In the genomic region with DNA sequence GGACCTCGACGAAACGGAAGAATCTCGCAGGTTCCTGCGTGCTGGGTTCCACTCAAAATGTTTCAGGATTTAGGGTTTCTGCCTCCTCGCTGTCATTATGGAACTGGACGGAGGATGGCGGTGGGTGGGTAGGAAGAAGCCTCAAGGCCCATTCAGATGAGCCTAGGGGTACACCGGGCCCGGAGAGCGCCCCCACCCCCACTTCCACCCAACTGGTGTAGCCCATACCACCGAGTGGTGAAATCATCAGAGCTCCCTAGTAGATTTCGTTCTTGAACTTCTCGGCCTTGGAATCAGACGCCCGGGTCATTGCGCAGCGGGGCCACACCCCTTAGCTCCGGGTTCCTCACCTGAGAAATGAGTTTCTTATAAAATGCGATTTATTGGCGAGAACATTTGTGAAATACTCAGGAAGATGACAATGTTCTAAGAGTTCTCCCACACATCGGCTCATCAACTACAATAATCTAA, we compare ENCODE assay signal across 29 cellular contexts. TPM values are rescaled to one million over a fixed set of nuclear protein-coding genes. Genes with fewer than 3 reads are reported as not detected.
DNase-seq lines count a peak whose midpoint lies in the region; ATAC-seq, FAIRE-seq and TF ChIP-seq lines count a peak whose summit lies in the region.
"Had no signal": no experiment of that assay in that cellular context is flagged by ENCODE, and none has a peak within 500 bp of the region (broad histone marks: within the 10 kb centered on the region; RNA-seq: fewer than 3 reads in every experiment).

No MANE protein-coding gene starts in this region.

- H4K8ac ChIP-seq in H1 (ENCODE audit: extremely low read depth, insufficient read depth, low read length) = no peak overlapping the region

- no peak overlapping the region for H2BK20ac ChIP-seq in H1 (ENCODE audit: low read length)

- H4K5ac ChIP-seq in H1 (ENCODE audit: insufficient read length, low read depth, low read length) = no peak overlapping the region

- H4K91ac ChIP-seq in H1 (replicated peaks; ENCODE audit: insufficient read length, low read length) = no peak overlapping the region

- no peak overlapping the region for H3K23ac ChIP-seq in H1 (ENCODE audit: insufficient read length)

- H3K36me3 ChIP-seq in GM23338 (ENCODE audit: insufficient read depth) (no peaks in the 10 kb centered on the region), H1 (ENCODE audit: control insufficient read depth in 2 of 4, insufficient read depth in 4 of 4, low read length in 3 of 4) (no peaks in the 10 kb centered on the region), lower lobe of right lung (no peaks in the 10 kb centered on the region), small intestine (ENCODE audit: control insufficient read depth in 2 of 2, insufficient read depth in 2 of 2, low read length in 2 of 2) (no peaks in the 10 kb centered on the region)
- H3K36me3 ChIP-seq: left lung, neural progenitor cell, prostate gland had no signal

- no peaks in the 10 kb centered on the region; the same call in 2 of the 3 replicates for H3K9me3 Mint-ChIP-seq in GM23338
- H3K9me3 Mint-ChIP-seq: activated CD4-positive, alpha-beta T cell treated with anti-CD3 and anti-CD28 coated beads, Interleukin-2, amount 10 ng/mL, durations not matched to agents 7 days and 5 days; activated naive CD4-positive, alpha-beta T cell treated with anti-CD3 and anti-CD28 coated beads for 36 hours; activated T-cell treated with anti-CD3 and anti-CD28 coated beads, Interleukin-2, amount 50 U/mL, for 72 hours; T-helper 2 cell treated with Interferon-gamma antibody and Interleukin-4, amounts not matched to agents 5 μg/mL and 100 μg/mL, for 36 hours had no signal

- no peak for TF ChIP-seq RAD21 in H1 (IDR thresholded peaks at IDR 0.05 in 1 of 2, conservative IDR thresholded peaks at IDR 0.05 in 1 of 2; ENCODE audit: low read depth in 2 of 2, low read length in 2 of 2)

- H3K27me3 ChIP-seq in GM23338 (ENCODE audit: insufficient read depth) (peaks cover 100% of the 10 kb centered on the region), H1 (replicated peaks in 1 of 4; ENCODE audit: control insufficient read depth in 3 of 4, extremely low read depth in 1 of 4, insufficient read depth in 3 of 4, low read length in 3 of 4) (peaks cover 92 to 100% (median 99%) of the 10 kb centered on the region in 4 experiments), lower lobe of right lung (ENCODE audit: low read depth) (peaks cover 79% of the 10 kb centered on the region), small intestine (ENCODE audit: control insufficient read depth in 2 of 2, insufficient read depth in 2 of 2, low read length in 2 of 2) (peaks cover 3 to 51% of the 10 kb centered on the region in 2 donors)

- no peaks in the 10 kb centered on the region for H3K9me3 ChIP-seq in H1 (ENCODE audit: insufficient read depth in 2 of 2, low read depth in 1 of 2, low read length in 1 of 2)
- no peaks in the 10 kb centered on the region for H3K9me3 ChIP-seq in lower lobe of right lung
- H3K9me3 ChIP-seq in small intestine (ENCODE audit: control insufficient read depth, low read depth) = no peaks in the 10 kb centered on the region
- H3K9me3 ChIP-seq: Caco-2, left lung, mucosa of descending colon, prostate gland had no signal

- H3K23me2 ChIP-seq in H1 (ENCODE audit: low read depth, low read length) = peaks cover 7% of the 10 kb centered on the region; the same call in 1 of the 2 replicates

- peaks cover 64% of the 10 kb centered on the region for H3K4me1 Mint-ChIP-seq in GM23338
- H3K4me1 Mint-ChIP-seq: activated CD4-positive, alpha-beta T cell treated with anti-CD3 and anti-CD28 coated beads, Interleukin-2, amount 10 ng/mL, durations not matched to agents 7 days and 5 days had no signal

- H3K4me2 ChIP-seq in GM23338 (peak overlapping the region; percentile 84), H1 (ENCODE audit: insufficient read depth in 1 of 2, low read depth in 2 of 2, low read length in 2 of 2) (peak overlapping the region; percentile 68 to 77; a peak in 3 of 4 replicates)

- ATAC-seq in GM23338 (no peak), lower lobe of right lung (no peak)
- ATAC-seq: activated T-cell treated with anti-CD3 and anti-CD28 coated beads, Interleukin-2, amount 50 U/mL, for 72 hours; HCT116; mucosa of descending colon had no signal

- H3K4me3 Mint-ChIP-seq in GM23338 = peak overlapping the region; percentile 64
- H3K4me3 Mint-ChIP-seq: activated CD4-positive, alpha-beta T cell treated with anti-CD3 and anti-CD28 coated beads, Interleukin-2, amount 10 ng/mL, durations not matched to agents 7 days and 5 days; activated naive CD4-positive, alpha-beta T cell treated with anti-CD3 and anti-CD28 coated beads for 36 hours; activated T-cell treated with anti-CD3 and anti-CD28 coated beads, Interleukin-2, amount 50 U/mL, for 72 hours; T-helper 2 cell treated with Interferon-gamma antibody and Interleukin-4, amounts not matched to agents 5 μg/mL and 100 μg/mL, for 36 hours had no signal

- no peak overlapping the region for H3K4ac ChIP-seq in H1 (replicated peaks; ENCODE audit: insufficient read length, low read depth, low read length)

- H2AFZ ChIP-seq in GM23338 = no peak overlapping the region
- no peak overlapping the region for H2AFZ ChIP-seq in H1 (ENCODE audit: low read length)
- H2AFZ ChIP-seq: neural progenitor cell had no signal

- H3K14ac ChIP-seq in H1 (ENCODE audit: insufficient read length) = no peak overlapping the region

- no peak overlapping the region for H2BK120ac ChIP-seq in H1 (replicated peaks; ENCODE audit: low read depth, low read length)

- no peaks in the 10 kb centered on the region for H3K79me1 ChIP-seq in H1 (ENCODE audit: low read depth, low read length)

- no peaks in the 10 kb centered on the region for H3K9me2 ChIP-seq in GM23338 (ENCODE audit: insufficient read depth)

- H3K27ac ChIP-seq in GM23338 (ENCODE audit: low read depth) = no peak overlapping the region
- H3K27ac ChIP-seq in H1 (ENCODE audit: low read depth, low read length) = no peak overlapping the region
- no peak overlapping the region for H3K27ac ChIP-seq in lower lobe of right lung
- H3K27ac ChIP-seq in small intestine (ENCODE audit: low read depth in 1 of 2, low read length in 1 of 2) = no peak overlapping the region
- H3K27ac ChIP-seq: dorsolateral prefrontal cortex, left lung, neural progenitor cell had no signal

- no peaks in the 10 kb centered on the region for H3K79me2 ChIP-seq in GM23338 (replicated peaks; ENCODE audit: insufficient read depth)
- H3K79me2 ChIP-seq in H1 (ENCODE audit: control insufficient read depth in 1 of 2, insufficient read depth in 2 of 2, low read length in 2 of 2) = no peaks in the 10 kb centered on the region

- H3K18ac ChIP-seq in H1 (ENCODE audit: extremely low read depth, low read length) = no peak overlapping the region; the same call in 1 of the 2 replicates

- H4K20me1 ChIP-seq in GM23338 (replicated peaks; ENCODE audit: insufficient read depth) (peaks cover 30% of the 10 kb centered on the region), H1 (replicated peaks in 1 of 2; ENCODE audit: control insufficient read depth in 1 of 2, insufficient read depth in 2 of 2, low read length in 2 of 2) (peaks cover 29% of the 10 kb centered on the region in 2 experiments)

- no peak overlapping the region for H3K56ac ChIP-seq in H1 (replicated peaks; ENCODE audit: insufficient read length, low read depth, low read length)

- H3K27ac Mint-ChIP-seq in GM23338 = no peak overlapping the region
- H3K27ac Mint-ChIP-seq: activated CD4-positive, alpha-beta T cell treated with anti-CD3 and anti-CD28 coated beads, Interleukin-2, amount 10 ng/mL, durations not matched to agents 7 days and 5 days; activated naive CD4-positive, alpha-beta T cell treated with anti-CD3 and anti-CD28 coated beads for 36 hours; activated T-cell treated with anti-CD3 and anti-CD28 coated beads, Interleukin-2, amount 50 U/mL, for 72 hours; neural progenitor cell; T-helper 2 cell treated with Interferon-gamma antibody and Interleukin-4, amounts not matched to agents 5 μg/mL and 100 μg/mL, for 36 hours had no signal

- H2BK5ac ChIP-seq in H1 (ENCODE audit: low read depth, low read length) = no peak overlapping the region

- FAIRE-seq in H1 (lab: Jason Lieb, UNC) = no peak
- no peak for FAIRE-seq in small intestine (lab: Jason Lieb, UNC)
- FAIRE-seq: GM12891 had no signal

- no peaks in the 10 kb centered on the region for H3K36me3 Mint-ChIP-seq in GM23338 (ENCODE audit: low read depth)
- H3K36me3 Mint-ChIP-seq: neural progenitor cell had no signal

- H2BK12ac ChIP-seq in H1 (ENCODE audit: low read depth, low read length) = peak overlapping the region; percentile 82

- peaks cover 88% of the 10 kb centered on the region for H3K4me1 ChIP-seq in GM23338 (ENCODE audit: insufficient read depth)
- peaks cover 9 to 43% (median 22%) of the 10 kb centered on the region in 4 experiments for H3K4me1 ChIP-seq in H1 (replicated peaks in 1 of 4; ENCODE audit: control insufficient read depth in 3 of 4, insufficient read depth in 4 of 4, low read length in 3 of 4)
- no peaks in the 10 kb centered on the region for H3K4me1 ChIP-seq in lower lobe of right lung
- peaks cover 0 to 2% of the 10 kb centered on the region in 2 donors for H3K4me1 ChIP-seq in small intestine (ENCODE audit: control insufficient read depth in 2 of 2, insufficient read depth in 1 of 2, low read depth in 1 of 2, low read length in 1 of 2)
- H3K4me1 ChIP-seq: left lung had no signal

- H2AK5ac ChIP-seq in H1 (ENCODE audit: low read depth, low read length) = peak overlapping the region; percentile 30

- TF ChIP-seq CTCF in GM23338 (conservative IDR thresholded peaks at IDR 0.05; ENCODE audit: low read depth in 2 of 2) (no peak), H1 (IDR thresholded peaks at IDR 0.05; ENCODE audit: control extremely low read depth in 1 of 3, insufficient read depth in 1 of 3, low read depth in 1 of 3, low read length in 3 of 3) (no peak), lower lobe of right lung (IDR thresholded peaks at IDR 0.05) (no peak)

- H3K4me3 ChIP-seq in GM23338 (peak overlapping the region; percentile 51), H1 (ENCODE audit: extremely low read depth in 1 of 4, insufficient read depth in 2 of 4, low read depth in 3 of 4, low read length in 4 of 4) (peak overlapping the region in 2 of 4 experiments; percentile 11 to 49; a peak in 3 of 8 replicates), lower lobe of right lung (peak overlapping the region; percentile 46), small intestine (ENCODE audit: low read depth in 1 of 2, low read length in 2 of 2) (no peak overlapping the region)
- H3K4me3 ChIP-seq: mucosa of descending colon had no signal

- peaks cover 98% of the 10 kb centered on the region for H3K27me3 Mint-ChIP-seq in GM23338 (ENCODE audit: insufficient read depth, low read depth, poor library complexity)

- intact Hi-C loops in lower lobe of right lung (cut with DNase I) = no loop called here

- H2BK15ac ChIP-seq in H1 (ENCODE audit: low read length) = no peak overlapping the region

- H3F3A ChIP-seq in GM23338 (replicated peaks; ENCODE audit: low read depth) = peaks cover 47% of the 10 kb centered on the region

- CTCF ChIA-PET in H1 (lab: Charles Lee; ENCODE audit: partially characterized antibody) = interaction anchor here (0.6 to 2.2 kb wide), 10 partner anchors 9 to 770 kb away, joined by 3 to 8 read pairs (median 4); partner anchors contain the start of gene TBX3
- CTCF ChIA-PET in HEK293T (lab: Yijun Ruan, JAX) = no interaction called here

- DNase-seq in GM23338 (ENCODE audit: low spot score) (no peak), H1 (ENCODE audit: low read depth in 1 of 2, low spot score in 2 of 2) (no peak), lower lobe of right lung (no peak), small intestine (peak; percentile 32), NCI-H1048 (lab: John Stamatoyannopoulos, UW) (no peak), DMS 273 (lab: John Stamatoyannopoulos, UW; ENCODE audit: unreplicated experiment) (no peak), amniotic stem cell (lab: John Stamatoyannopoulos, UW) (no peak), HEK293T (ENCODE audit: extremely low spot score) (no peak)
- DNase-seq: activated CD4-positive, alpha-beta T cell treated with anti-CD3 and anti-CD28 coated beads, Interleukin-2, amount 10 ng/mL, durations not matched to agents 7 days and 5 days; activated naive CD4-positive, alpha-beta T cell treated with anti-CD3 and anti-CD28 coated beads for 36 hours; activated T-cell treated with anti-CD3 and anti-CD28 coated beads, Interleukin-2, amount 50 U/mL, for 72 hours; aorta; C1 segment of cervical spinal cord; Caco-2; caudate nucleus; DND-41; dorsolateral prefrontal cortex; head of caudate nucleus; IMR-90; left lung; mucosa of descending colon; NCI-H1105 treated with DMSO at 0.1 percent for 48 hours; NCI-H446; OCI-M1 had no signal

- no peak for TF ChIP-seq EP300 in H1 (IDR thresholded peaks at IDR 0.05; ENCODE audit: borderline replicate concordance in 1 of 2, low read depth in 2 of 2, low read length in 2 of 2)

- H3K9ac ChIP-seq in H1 (replicated peaks in 1 of 4; ENCODE audit: extremely low read depth in 1 of 4, low read depth in 3 of 4, low read length in 3 of 4) = no peak overlapping the region
- H3K9ac ChIP-seq: neural progenitor cell had no signal

- WGBS in H1 (ENCODE audit: extremely low coverage in 1 of 2, insufficient coverage in 1 of 2, insufficient read length in 1 of 2, insufficient replicate concordance in 2 of 2, low coverage in 1 of 2, low lambda C conversion rate in 2 of 2, missing lambda C conversion rate in 1 of 2), 2 experiments = 8% methylated on average over 22 of the region's 22 CpGs; no CpG with 5 or more reads in 1 of the 2 experiments
- 9 to 10% (median 10%) methylated on average over 21 to 22 of the region's 22 CpGs for WGBS in small intestine, 3 donors

- POLR2A ChIA-PET in H1 (lab: Charles Lee; ENCODE audit: partially characterized antibody) (interaction anchor here (1.1 to 2.5 kb wide), 3 partner anchors 9 to 24 kb away, joined by 4 to 5 read pairs (median 4); no protein-coding TSS in a partner anchor), HEK293T (lab: Yijun Ruan, JAX) (interaction anchor here (1.3 kb wide), 1 partner anchor 13 kb away, joined by 4 read pairs; the partner anchor contains the start of gene TBX3)

- no peak for TF ChIP-seq POLR2A in H1 (IDR thresholded peaks at IDR 0.05; ENCODE audit: control extremely low read depth in 1 of 2, low read depth in 2 of 2, low read length in 2 of 2)

RNA-seq across cellular contexts. Expression of gene TBX3, which starts 13.3 kb away (rescaled TPM):
- 0.24 and 0.35 TPM in 2 replicates for total RNA-seq in GM23338 (2014; rRNA removed; shearing (Covaris generic))
- 0.18 and 0.33 TPM in 2 replicates for polyA plus RNA-seq in GM23338 (2016; fragmentation: Nextera tagmentation; extraction: Ambion mirVana)
- 0.29 and 1.0 TPM in 2 replicates for total RNA-seq in H1 (2021; fragmentation: NEBNext Ultra II Directional; extraction: Animal tissue kit (Norgen Biotek cat#: 25700))
- 0.09 TPM in 2 replicates for polyA plus RNA-seq in H1 (2011; rRNA removed)
- 0.09 TPM for polyA plus RNA-seq in H1 (2011; cell fraction: cytosol; rRNA removed)
- 0.20 TPM for polyA plus RNA-seq in H1 (2011; cell fraction: nucleus; rRNA removed)
- polyA plus RNA-seq in H1 (2012, experiment 1 of 2) = 0.12 to 0.38 TPM (median 0.24 TPM) in 4 replicates
- polyA plus RNA-seq in H1 (2012, experiment 2 of 2) = 0.18 TPM
- 0.30 TPM for polyA plus RNA-seq in H1 (2013, experiment 1 of 2)
- 0.13 TPM for polyA plus RNA-seq in H1 (2013, experiment 2 of 2)
- polyA minus RNA-seq in H1 (2011; rRNA and poly(A)+ RNA removed) = 0.09 TPM in 1 of 2 replicates, not detected in the other
- polyA minus RNA-seq in H1 (2011; cell fraction: cytosol; rRNA and poly(A)+ RNA removed) = 0.73 TPM
- 0.50 TPM for polyA minus RNA-seq in H1 (2011; cell fraction: nucleus; rRNA and poly(A)+ RNA removed)
- total RNA-seq in lower lobe of right lung = 50.9 TPM
- 100 to 1,000 TPM in 1 of 3 donors, 10 to 100 TPM in 2; 18.8 to 104 (median 53.5) TPM for polyA plus RNA-seq in small intestine
- total RNA-seq: activated CD4-positive, alpha-beta T cell treated with anti-CD3 and anti-CD28 coated beads, Interleukin-2, amount 10 ng/mL, durations not matched to agents 7 days and 5 days; activated naive CD4-positive, alpha-beta T cell treated with anti-CD3 and anti-CD28 coated beads for 36 hours had no signal

Comparison
In these comparisons a context has a peak if more than half of its experiments do, and no peak if none do; other contexts are left out.
1. H3K4me3 ChIP-seq: peak in GM23338 (single experiment) and lower lobe of right lung (single experiment); none in small intestine (0 of 2).
2. RNA of gene TBX3, which starts 13.3 kb away (total RNA-seq): 50.9 TPM in lower lobe of right lung (single experiment); 0.29 to 1.0 TPM in H1 and 0.24 to 0.35 TPM in GM23338; every median in the first group is over 10 times any median in the second.